8 cellular contexts compared by ENCODE assay signal in genomic region chr19:2900296-2901252, GRCh38. TPM values are rescaled to one million over a fixed set of nuclear protein-coding genes. Genes with fewer than 3 reads are reported as not detected.
DNase-seq lines count a peak whose midpoint lies in the region; ATAC-seq lines count a peak whose summit lies in the region.

Gene ZNF57 (plus strand): TSS chr19:2900928. CDS start chr19:2901046, 118 bp downstream.

- ATAC-seq in GM18909 (IDR thresholded peaks at IDR 0.05; ENCODE audit: poor library complexity, unreplicated experiment) = peak; percentile 94
- ATAC-seq in HG03159 (IDR thresholded peaks at IDR 0.05; ENCODE audit: unreplicated experiment) = peak; percentile 89

- peak; percentile 100 for DNase-seq in AG08395 (ENCODE audit: low spot score)
- peak; percentile 97 to 100 for DNase-seq in NCI-H446 (lab: John Stamatoyannopoulos, UW)
- DNase-seq in activated CD4-positive, alpha-beta T cell treated with anti-CD3 and anti-CD28 coated beads for 1 hour = peak; percentile 91
- DNase-seq in cerebellum (ENCODE audit: low spot score) = peak; percentile 100
- peak; percentile 99 for DNase-seq in islet precursor cell
- peak; percentile 96 for DNase-seq in stimulated activated CD4-positive, alpha-beta T cell treated with anti-CD3 and anti-CD28 coated beads, Interleukin-12 subunit alpha, Interleukin-12 subunit beta, amount 100 ng/mL, for 4 hours

RNA-seq across cellular contexts. Expression of gene ZNF57, which starts in this region (rescaled TPM):
- total RNA-seq in cerebellum = 4.3 TPM

Comparison
In these comparisons a context has a peak if more than half of its experiments do, and no peak if none do; other contexts are left out.
1. Peak in every context shown above with its lines: DNase-seq and ATAC-seq.